ENCODE assay signal across 9 cellular contexts in genomic region chr14:67426983-67427601, GRCh38. TPM values are rescaled to one million over a fixed set of nuclear protein-coding genes. Genes with fewer than 3 reads are reported as not detected.
DNase-seq lines count a peak whose midpoint lies in the region; ATAC-seq and TF ChIP-seq lines count a peak whose summit lies in the region.
"Had no signal": no experiment of that assay in that cellular context is flagged by ENCODE, and none has a peak within 500 bp of the region (broad histone marks: within the 10 kb centered on the region; RNA-seq: fewer than 3 reads in every experiment).

No MANE protein-coding gene starts in this region.

- BruUV-seq in HCT116 (replicated peaks; lab: Mats Ljungman, UMichigan) = no TSS peak

- no peak for TF ChIP-seq POLR2A in HCT116 (IDR thresholded peaks at IDR 0.05; ENCODE audit: borderline replicate concordance, extremely low read depth, insufficient read depth, insufficient read length)

- peak overlapping the region; percentile 3 for H2AFZ ChIP-seq in HCT116 (ENCODE audit: low read depth, low read length, poor library complexity, severe bottlenecking)

- H3K27me3 ChIP-seq in CD8-positive, alpha-beta memory T cell (ENCODE audit: insufficient read depth, low read length, poor library complexity, severe bottlenecking) = no peaks in the 10 kb centered on the region
- no peaks in the 10 kb centered on the region for H3K27me3 ChIP-seq in HCT116 (ENCODE audit: insufficient read depth, low read length)
- H3K27me3 ChIP-seq in kidney epithelial cell (ENCODE audit: control insufficient read depth, insufficient read depth, low read length) = no peaks in the 10 kb centered on the region

- no peaks in the 10 kb centered on the region for H3K4me1 Mint-ChIP-seq in CD8-positive, alpha-beta memory T cell
- peaks cover 12% of the 10 kb centered on the region for H3K4me1 Mint-ChIP-seq in WTC11

- peak overlapping the region; percentile 10 for H3K4me2 ChIP-seq in HCT116 (ENCODE audit: low read length)

- no peaks in the 10 kb centered on the region for H3K9me2 ChIP-seq in HCT116 (ENCODE audit: insufficient read depth)

- H3K27me3 Mint-ChIP-seq in CD8-positive, alpha-beta memory T cell = peaks cover 10 to 29% of the 10 kb centered on the region in 2 donors
- H3K27me3 Mint-ChIP-seq in WTC11 (ENCODE audit: low read depth) = peaks cover 3% of the 10 kb centered on the region; the same call in 1 of the 2 replicates

- ATAC-seq in HCT116 (peak; percentile 91), WTC11 (peak; percentile 95), GM18870 (IDR thresholded peaks at IDR 0.05; ENCODE audit: unreplicated experiment) (no peak)

- RAD21 ChIA-PET in HCT116 (lab: Charles Lee; ENCODE audit: low non-redundant PET in 1 of 2, low total read pairs in 2 of 2, uncharacterized antibody in 2 of 2, unreplicated experiment in 2 of 2) = interaction anchor here (0.6 to 3.0 kb wide), 9 partner anchors 16 to 277 kb away, joined by 3 to 29 read pairs (median 7); no protein-coding TSS in a partner anchor

- CTCF ChIA-PET in CD8-positive, alpha-beta memory T cell (lab: Charles Lee) = interaction anchor here (0.6 to 15.2 kb wide), 49 partner anchors 9 to 297 kb away, joined by 3 to 263 read pairs (median 5); partner anchors contain the start of genes PIGH, PLEK2, PLEKHH1 and RDH11
- CTCF ChIA-PET in HCT116 (lab: Charles Lee) (interaction anchor here (0.7 to 4.4 kb wide), 24 partner anchors 8 to 1067 kb away, joined by 3 to 78 read pairs (median 6); partner anchors contain the start of genes ARG2, ATP6V1D, PIGH and PLEK2), WTC11 (lab: Charles Lee) (interaction anchor here (0.6 to 5.8 kb wide), 61 partner anchors 8 to 302 kb away, joined by 3 to 117 read pairs (median 7); partner anchors contain the start of genes ATP6V1D, PIGH, PLEK2 and PLEKHH1)

- no peaks in the 10 kb centered on the region for H3K9me3 Mint-ChIP-seq in CD8-positive, alpha-beta memory T cell
- H3K9me3 Mint-ChIP-seq in WTC11 = no peaks in the 10 kb centered on the region

- POLR2A ChIA-PET in CD8-positive, alpha-beta memory T cell (lab: Charles Lee) = interaction anchor here (1.5 kb wide), 1 partner anchor 145 kb away, joined by 5 read pairs; no protein-coding TSS in a partner anchor
- POLR2A ChIA-PET in HCT116 (lab: Charles Lee) (interaction anchor here (0.8 to 2.0 kb wide), 2 partner anchors 144 to 277 kb away, joined by 3 to 9 read pairs; no protein-coding TSS in a partner anchor), WTC11 (lab: Charles Lee) (interaction anchor here (0.8 to 0.9 kb wide), 2 partner anchors 13 to 255 kb away, joined by 3 to 4 read pairs; no protein-coding TSS in a partner anchor)

- H3K36me3 Mint-ChIP-seq in CD8-positive, alpha-beta memory T cell = no peaks in the 10 kb centered on the region
- H3K36me3 Mint-ChIP-seq in WTC11 = no peaks in the 10 kb centered on the region

- TF ChIP-seq RAD21 in HCT116 (IDR thresholded peaks at IDR 0.05; ENCODE audit: low read depth) = peak; percentile 92

- intact Hi-C loops in HCT116 (cut with micrococcal nuclease) = loop anchor here (1.0 to 5.0 kb wide), 4 partner anchors 105 to 278 kb away; partner anchors contain the start of gene PLEKHH1

- no peak overlapping the region for H3K27ac ChIP-seq in CD8-positive, alpha-beta memory T cell (ENCODE audit: low read depth, low read length)
- no peak overlapping the region for H3K27ac ChIP-seq in HCT116 (ENCODE audit: low read depth, low read length)
- H3K27ac ChIP-seq: SK-N-MC had no signal

- DNase-seq in CD8-positive, alpha-beta memory T cell = peak; percentile 54 to 84 (median 63)
- DNase-seq in HCT116 (ENCODE audit: low read depth, low spot score) = peak; percentile 71
- DNase-seq in NCI-H2227 (lab: John Stamatoyannopoulos, UW; ENCODE audit: unreplicated experiment) = peak; percentile 79
- DNase-seq in WTC11 (ENCODE audit: low spot score) = peak; percentile 85
- DNase-seq in cardiac fibroblast (ENCODE audit: low read depth in 2 of 2) = peak; percentile 88 to 89
- DNase-seq in kidney epithelial cell (ENCODE audit: low read depth) = peak; percentile 44
- DNase-seq in stimulated activated CD4-positive, alpha-beta T cell treated with anti-CD3 and anti-CD28 coated beads, Interleukin-2, amount 100 ng/mL, for 24 hours = peak; percentile 72 to 74

- no peaks in the 10 kb centered on the region for H3K79me2 ChIP-seq in HCT116 (ENCODE audit: insufficient read depth, low read length)

- TF ChIP-seq CTCF in HCT116 (IDR thresholded peaks at IDR 0.05 in 2 of 3, conservative IDR thresholded peaks at IDR 0.05 in 1 of 3; ENCODE audit: borderline replicate concordance in 1 of 3, insufficient read depth in 1 of 3, low read depth in 2 of 3, low read length in 2 of 3) (peak; percentile 75 to 88 (median 76)), WTC11 (IDR thresholded peaks at IDR 0.05) (peak; percentile 75), cardiac fibroblast (IDR thresholded peaks at IDR 0.05; ENCODE audit: low read depth, low read length) (peak; percentile 87), kidney epithelial cell (IDR thresholded peaks at IDR 0.05; ENCODE audit: insufficient read depth, low read length, poor library complexity, severe bottlenecking) (peak; percentile 82)

- H3K4me3 Mint-ChIP-seq in CD8-positive, alpha-beta memory T cell = no peak overlapping the region
- H3K4me3 Mint-ChIP-seq in WTC11 = peak overlapping the region; percentile 20; the same call in 1 of the 2 replicates

- no peak overlapping the region for H3K4me3 ChIP-seq in CD8-positive, alpha-beta memory T cell (ENCODE audit: low read length)
- H3K4me3 ChIP-seq in HCT116 (replicated peaks in 1 of 2; ENCODE audit: low read depth in 1 of 2, low read length in 2 of 2) = no peak overlapping the region
- H3K4me3 ChIP-seq in cardiac fibroblast (replicated peaks in 1 of 2; ENCODE audit: low read depth in 2 of 2, low read length in 2 of 2) = no peak overlapping the region
- H3K4me3 ChIP-seq in kidney epithelial cell (ENCODE audit: low read depth, low read length) = no peak overlapping the region
- H3K4me3 ChIP-seq: SK-N-MC had no signal

- H3K36me3 ChIP-seq in CD8-positive, alpha-beta memory T cell (ENCODE audit: insufficient read depth, low read length) = no peaks in the 10 kb centered on the region
- H3K36me3 ChIP-seq in HCT116 (ENCODE audit: control insufficient read depth in 1 of 2, insufficient read depth in 2 of 2, low read length in 2 of 2) = no peaks in the 10 kb centered on the region
- no peaks in the 10 kb centered on the region for H3K36me3 ChIP-seq in kidney epithelial cell (ENCODE audit: control insufficient read depth, insufficient read depth, low read length)

- no peak overlapping the region for H3K9ac ChIP-seq in HCT116 (ENCODE audit: low read length)

- no peaks in the 10 kb centered on the region for H3K9me3 ChIP-seq in CD8-positive, alpha-beta memory T cell (ENCODE audit: low read length)
- H3K9me3 ChIP-seq in HCT116 (ENCODE audit: control insufficient read depth in 1 of 2, insufficient read depth in 1 of 2, low read depth in 1 of 2, low read length in 2 of 2) = no peaks in the 10 kb centered on the region

- no peaks in the 10 kb centered on the region for H3K4me1 ChIP-seq in CD8-positive, alpha-beta memory T cell (ENCODE audit: insufficient read depth, low read length)
- peaks cover 5 to 25% of the 10 kb centered on the region in 2 experiments; a peak in 3 of 4 replicates for H3K4me1 ChIP-seq in HCT116 (ENCODE audit: control insufficient read depth in 1 of 2, insufficient read depth in 2 of 2, low read length in 2 of 2)

- H4K20me1 ChIP-seq in HCT116 (ENCODE audit: insufficient read depth) = no peaks in the 10 kb centered on the region

- H3K27ac Mint-ChIP-seq in CD8-positive, alpha-beta memory T cell = peak overlapping the region in 2 of 8 donors; percentile 20 to 21
- no peak overlapping the region for H3K27ac Mint-ChIP-seq in WTC11

TF ChIP-seq in HCT116, 20 proteins besides CTCF, POLR2A, EP300 and RAD21:
- TF ChIP-seq TCF7L2 (IDR thresholded peaks at IDR 0.05; ENCODE audit: borderline replicate concordance, extremely low read depth, insufficient read depth, insufficient read length) (no peak), SIN3A (IDR thresholded peaks at IDR 0.05; ENCODE audit: low read depth) (no peak), POLR2AphosphoS5 (IDR thresholded peaks at IDR 0.05; ENCODE audit: low read depth, low read length) (no peak)

TF ChIP-seq in WTC11, 78 proteins besides CTCF, POLR2A, EP300 and RAD21:
- TF ChIP-seq CREB1 (CRISPR knock-in tag; IDR thresholded peaks at IDR 0.05) (no peak), ZNF263 (CRISPR knock-in tag; IDR thresholded peaks at IDR 0.05; ENCODE audit: low read depth) (no peak), FOXP1 (CRISPR knock-in tag; IDR thresholded peaks at IDR 0.05; ENCODE audit: borderline replicate concordance) (0 out of 2 replicates have a peak, but pooled peaks have one; percentile 24), TEAD1 (CRISPR knock-in tag; IDR thresholded peaks at IDR 0.05) (no peak)

RNA-seq across cellular contexts. Expression of gene PLEK2, which starts 15.1 kb away (rescaled TPM):
- total RNA-seq in CD8-positive, alpha-beta memory T cell = 1 to 10 TPM in 1 of 2 experiments, under 1 TPM in 1; 0.81 to 1.2 TPM
- polyA plus RNA-seq in CD8-positive, alpha-beta memory T cell = 0.58 TPM
- total RNA-seq in HCT116 (2021; ENCODE audit: unreplicated experiment) (67.6 TPM), WTC11 (2021) (1.2 to 1.4 TPM (median 1.3 TPM) in 3 replicates), kidney epithelial cell (44.4 and 100 TPM in 2 replicates)
- polyA plus RNA-seq in HCT116 (2012) = 81.1 and 106 TPM in 2 replicates

Comparison
In these comparisons a context has a peak if more than half of its experiments do, and no peak if none do; other contexts are left out.
1. RNA of gene PLEK2, which starts 15.1 kb away (total RNA-seq): 44.4 to 100 TPM in kidney epithelial cell and 67.6 TPM in HCT116 (single experiment); 1.2 to 1.4 TPM in WTC11 and 0.81 to 1.2 TPM in CD8-positive, alpha-beta memory T cell; every median in the first group is over 10 times any median in the second.
2. Peak in every context shown above with its lines, with median percentiles within 50 percentile points of each other: DNase-seq and CTCF ChIP-seq.